Comparison of ENCODE assay signal across 24 cellular contexts in the genomic region with DNA sequence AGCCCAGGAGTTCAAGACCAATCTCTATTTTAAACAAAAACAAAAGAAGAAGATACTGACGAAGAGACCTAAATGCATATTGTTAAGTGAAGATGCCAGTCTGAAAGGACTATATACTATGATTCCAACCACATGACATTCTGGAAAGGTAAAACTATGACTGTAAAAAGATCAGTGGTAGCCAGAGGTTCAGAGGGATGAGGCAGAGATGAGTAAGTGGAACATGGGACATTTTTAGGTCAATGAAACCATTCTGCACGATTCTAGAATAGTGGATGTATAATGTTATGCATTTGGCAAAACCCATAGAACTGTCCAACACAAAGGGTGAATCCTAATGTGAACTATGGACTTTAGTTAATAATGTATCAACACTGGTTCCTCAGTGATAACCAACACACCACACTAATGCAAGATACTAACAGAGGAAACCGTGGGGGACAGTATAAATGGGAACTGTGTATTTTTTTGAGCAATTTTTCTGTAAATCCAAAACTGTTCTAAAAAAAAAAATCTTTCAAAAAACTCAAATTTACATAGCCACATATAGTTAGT. TPM values are rescaled to one million over a fixed set of nuclear protein-coding genes. Genes with fewer than 3 reads are reported as not detected.
DNase-seq lines count a peak whose midpoint lies in the region; ATAC-seq, FAIRE-seq and TF ChIP-seq lines count a peak whose summit lies in the region.
"Had no signal": no experiment of that assay in that cellular context is flagged by ENCODE, and none has a peak within 500 bp of the region (broad histone marks: within the 10 kb centered on the region; RNA-seq: fewer than 3 reads in every experiment).

No MANE protein-coding gene starts in this region.

- peak overlapping the region in 1 of 3 donors; percentile 58 for H3K27ac Mint-ChIP-seq in CD4-positive, CD25-positive, alpha-beta regulatory T cell
- peak overlapping the region; percentile 31 for H3K27ac Mint-ChIP-seq in activated T-helper 1 cell treated with anti-CD3 and anti-CD28 coated beads, Interleukin-12 subunit alpha, Interleukin-12 subunit beta, Interleukin-2, Interleukin-4 antibody, amounts not matched to agents 30 ng/mL and 10 ng/mL and 1 ng/mL, durations not matched to agents 14 hours and 24 hours and 36 hours
- H3K27ac Mint-ChIP-seq: activated CD4-positive, alpha-beta memory T cell treated with anti-CD3 and anti-CD28 coated beads for 36 hours; mesothelial cell of epicardium; WTC11 had no signal

- TF ChIP-seq CTCF in HepG2 (CRISPR knock-in tag; IDR thresholded peaks at IDR 0.05), result no peak

- H3K9me3 ChIP-seq in CD4-positive, CD25-positive, alpha-beta regulatory T cell (ENCODE audit: control insufficient read depth in 2 of 2, low read length in 2 of 2), result no peaks in the 10 kb centered on the region
- H3K9me3 ChIP-seq in HepG2 (ENCODE audit: low read length), result no peaks in the 10 kb centered on the region
- no peaks in the 10 kb centered on the region for H3K9me3 ChIP-seq in Karpas-422 (ENCODE audit: low read length)
- H3K9me3 ChIP-seq: body of pancreas, heart right ventricle, spleen, tibial artery had no signal

- peak overlapping the region in 1 of 4 donors; percentile 5 for H3K4me3 Mint-ChIP-seq in CD4-positive, CD25-positive, alpha-beta regulatory T cell
- no peak overlapping the region for H3K4me3 Mint-ChIP-seq in activated T-helper 1 cell treated with anti-CD3 and anti-CD28 coated beads, Interleukin-12 subunit alpha, Interleukin-12 subunit beta, Interleukin-2, Interleukin-4 antibody, amounts not matched to agents 30 ng/mL and 10 ng/mL and 1 ng/mL, durations not matched to agents 14 hours and 24 hours and 36 hours
- H3K4me3 Mint-ChIP-seq: activated CD4-positive, alpha-beta memory T cell treated with anti-CD3 and anti-CD28 coated beads for 36 hours; mesothelial cell of epicardium; WTC11 had no signal

- WGBS in HepG2 (ENCODE audit: low lambda C conversion rate), result 54% methylated on average over 3 of the region's 3 CpGs

- H2AFZ ChIP-seq in HepG2 (ENCODE audit: low read length) (no peak overlapping the region), Karpas-422 (ENCODE audit: low read length) (no peak overlapping the region)

- TF ChIP-seq RAD21 in HepG2 (CRISPR knock-in tag; IDR thresholded peaks at IDR 0.05), result no peak

- H3K4me2 ChIP-seq in HepG2 (ENCODE audit: low read depth, low read length) (no peak overlapping the region), Karpas-422 (ENCODE audit: low read depth, low read length, poor library complexity, severe bottlenecking) (no peak overlapping the region)

- peak overlapping the region; percentile 33 for H3K4me3 ChIP-seq in CD4-positive, CD25-positive, alpha-beta regulatory T cell (ENCODE audit: low read depth, low read length)
- H3K4me3 ChIP-seq in HepG2 (replicated peaks in 1 of 3; ENCODE audit: insufficient read depth in 1 of 3, low read depth in 2 of 3, low read length in 3 of 3) (no peak overlapping the region), Karpas-422 (ENCODE audit: low read length) (no peak overlapping the region)
- H3K4me3 ChIP-seq: body of pancreas, heart right ventricle, spleen, tibial artery had no signal

- TF ChIP-seq EP300 in HepG2 (IDR thresholded peaks at IDR 0.05; ENCODE audit: low read depth in 2 of 2, low read length in 2 of 2), result no peak
- no peak for TF ChIP-seq EP300 in HepG2 (CRISPR knock-in tag; IDR thresholded peaks at IDR 0.05; ENCODE audit: borderline replicate concordance)

- DNase-seq in CD4-positive, CD25-positive, alpha-beta regulatory T cell, result no peak
- peak; percentile 68 for DNase-seq in COLO829 (ENCODE audit: low spot score)
- no peak for DNase-seq in activated T-helper 1 cell treated with anti-CD3 and anti-CD28 coated beads, Interleukin-12 subunit alpha, Interleukin-12 subunit beta, Interleukin-2, Interleukin-4 antibody, amounts not matched to agents 30 ng/mL and 10 ng/mL and 1 ng/mL, durations not matched to agents 14 hours and 24 hours and 36 hours (ENCODE audit: low spot score)
- DNase-seq in HepG2 (ENCODE audit: low spot score), result peak; percentile 33
- DNase-seq in Karpas-422, result no peak
- DNase-seq: activated CD4-positive, alpha-beta memory T cell treated with anti-CD3 and anti-CD28 coated beads for 36 hours; body of pancreas; heart right ventricle; left colon; naive thymus-derived CD4-positive, alpha-beta T cell; NCI-H1436; NCI-H446 treated with DMSO at 0.1 percent for 48 hours; spleen; stimulated activated CD4-positive, alpha-beta T cell treated with anti-CD3 and anti-CD28 coated beads, Interleukin-4, amount 100 ng/mL, for 1 hour; stimulated activated naive CD4-positive, alpha-beta T cell treated with Interleukin-2 at 50 U/mL for 16 hours; tibial artery had no signal

- H3K9ac ChIP-seq in HepG2 (ENCODE audit: insufficient read depth, low read depth, low read length), result no peak overlapping the region
- no peak overlapping the region for H3K9ac ChIP-seq in Karpas-422 (ENCODE audit: low read length)

- FAIRE-seq in HepG2 (lab: Jason Lieb, UNC), result no peak
- FAIRE-seq: GM19239 had no signal

- POLR2A ChIA-PET in HepG2 (lab: Yijun Ruan, JAX), result interaction anchor here (0.7 kb wide), 1 partner anchor 9 kb away, joined by 3 read pairs; a partner anchor contains a TSS

- H3K9me2 ChIP-seq in Karpas-422 (replicated peaks; ENCODE audit: insufficient read depth, low read length), result no peaks in the 10 kb centered on the region

- H3K27ac ChIP-seq in CD4-positive, CD25-positive, alpha-beta regulatory T cell (ENCODE audit: insufficient read depth, low read length, poor library complexity, severe bottlenecking), result no peak overlapping the region
- H3K27ac ChIP-seq in HepG2 (ENCODE audit: extremely low read length, insufficient read depth, low read length), result no peak overlapping the region
- H3K27ac ChIP-seq in Karpas-422 (ENCODE audit: low read length), result no peak overlapping the region
- H3K27ac ChIP-seq: body of pancreas, C4-2B, epithelial cell of prostate, heart right ventricle, spleen, tibial artery had no signal

- intact Hi-C loops in activated T-helper 1 cell treated with anti-CD3 and anti-CD28 coated beads, Interleukin-12 subunit alpha, Interleukin-12 subunit beta, Interleukin-2, Interleukin-4 antibody, amounts not matched to agents 30 ng/mL and 10 ng/mL and 1 ng/mL, durations not matched to agents 14 hours and 24 hours and 36 hours (cut with micrococcal nuclease), result no loop called here
- intact Hi-C loops in HepG2 (cut with micrococcal nuclease; ENCODE audit: unreplicated experiment), result no loop called here

- H3K27me3 ChIP-seq in CD4-positive, CD25-positive, alpha-beta regulatory T cell (ENCODE audit: control insufficient read depth, insufficient read depth, low read length), result no peaks in the 10 kb centered on the region
- H3K27me3 ChIP-seq in HepG2 (ENCODE audit: control insufficient read depth in 1 of 2, insufficient read depth in 2 of 2, low read length in 2 of 2) (no peaks in the 10 kb centered on the region), Karpas-422 (ENCODE audit: low read length) (no peaks in the 10 kb centered on the region)
- H3K27me3 ChIP-seq: body of pancreas, heart right ventricle, spleen, tibial artery had no signal

- H3K79me2 ChIP-seq in HepG2 (ENCODE audit: insufficient read depth, low read length) (peaks cover 92% of the 10 kb centered on the region), Karpas-422 (ENCODE audit: low read length) (peaks cover 99% of the 10 kb centered on the region)

- no peak for ATAC-seq in CD4-positive, CD25-positive, alpha-beta regulatory T cell (ENCODE audit: low read depth in 2 of 2)
- ATAC-seq in HepG2 (peak; percentile 82), GM19463 (IDR thresholded peaks at IDR 0.05; ENCODE audit: unreplicated experiment) (no peak), GM18517 (IDR thresholded peaks at IDR 0.05; ENCODE audit: unreplicated experiment) (no peak)
- ATAC-seq: body of pancreas; heart right ventricle; left colon; naive thymus-derived CD4-positive, alpha-beta T cell; SK-N-SH treated with all-trans-retinoic acid at 6 μM for 48 hours; WTC11 had no signal

- H3K36me3 ChIP-seq in CD4-positive, CD25-positive, alpha-beta regulatory T cell (ENCODE audit: control insufficient read depth, insufficient read depth, low read length), result peaks cover 2% of the 10 kb centered on the region
- H3K36me3 ChIP-seq in HepG2 (replicated peaks in 1 of 2; ENCODE audit: control insufficient read depth in 1 of 2, insufficient read depth in 2 of 2, low read length in 2 of 2), result peaks cover 1 to 12% of the 10 kb centered on the region in 2 experiments; a peak in 2 of 5 replicates
- H3K36me3 ChIP-seq in Karpas-422 (ENCODE audit: insufficient read depth, low read length), result peaks cover 4% of the 10 kb centered on the region; the same call in 1 of the 2 replicates
- H3K36me3 ChIP-seq: heart right ventricle, tibial artery had no signal

- peaks cover 18% of the 10 kb centered on the region for H3K36me3 Mint-ChIP-seq in CD4-positive, CD25-positive, alpha-beta regulatory T cell
- H3K36me3 Mint-ChIP-seq in activated T-helper 1 cell treated with anti-CD3 and anti-CD28 coated beads, Interleukin-12 subunit alpha, Interleukin-12 subunit beta, Interleukin-2, Interleukin-4 antibody, amounts not matched to agents 30 ng/mL and 10 ng/mL and 1 ng/mL, durations not matched to agents 14 hours and 24 hours and 36 hours (ENCODE audit: low read depth), result peaks cover 29% of the 10 kb centered on the region

- TF ChIP-seq POLR2A in HepG2 (IDR thresholded peaks at IDR 0.05; ENCODE audit: insufficient read depth in 1 of 2, low read depth in 2 of 2, low read length in 2 of 2), result no peak

- peaks cover 28% of the 10 kb centered on the region for H3K4me1 ChIP-seq in CD4-positive, CD25-positive, alpha-beta regulatory T cell (ENCODE audit: control insufficient read depth, insufficient read depth, low read length, poor library complexity, severe bottlenecking)
- H3K4me1 ChIP-seq in HepG2 (ENCODE audit: insufficient read depth, low read length) (peaks cover 40% of the 10 kb centered on the region), Karpas-422 (ENCODE audit: low read length) (peaks cover 28% of the 10 kb centered on the region)

- no peaks in the 10 kb centered on the region for H3K27me3 Mint-ChIP-seq in CD4-positive, CD25-positive, alpha-beta regulatory T cell
- no peaks in the 10 kb centered on the region for H3K27me3 Mint-ChIP-seq in activated T-helper 1 cell treated with anti-CD3 and anti-CD28 coated beads, Interleukin-12 subunit alpha, Interleukin-12 subunit beta, Interleukin-2, Interleukin-4 antibody, amounts not matched to agents 30 ng/mL and 10 ng/mL and 1 ng/mL, durations not matched to agents 14 hours and 24 hours and 36 hours (ENCODE audit: insufficient read depth)
- H3K27me3 Mint-ChIP-seq: activated CD4-positive, alpha-beta memory T cell treated with anti-CD3 and anti-CD28 coated beads for 36 hours; naive thymus-derived CD4-positive, alpha-beta T cell had no signal

- H4K20me1 ChIP-seq in HepG2 (ENCODE audit: insufficient read depth, low read length) (peaks cover 51% of the 10 kb centered on the region), Karpas-422 (ENCODE audit: insufficient read depth, low read depth, low read length) (peaks cover 20% of the 10 kb centered on the region)

- H3K4me1 Mint-ChIP-seq in CD4-positive, CD25-positive, alpha-beta regulatory T cell, result peaks cover 42 to 75% (median 54%) of the 10 kb centered on the region in 4 donors
- H3K4me1 Mint-ChIP-seq in activated T-helper 1 cell treated with anti-CD3 and anti-CD28 coated beads, Interleukin-12 subunit alpha, Interleukin-12 subunit beta, Interleukin-2, Interleukin-4 antibody, amounts not matched to agents 30 ng/mL and 10 ng/mL and 1 ng/mL, durations not matched to agents 14 hours and 24 hours and 36 hours (ENCODE audit: low read depth), result peaks cover 50% of the 10 kb centered on the region

- CTCF ChIA-PET in HepG2 (lab: Yijun Ruan, JAX; ENCODE audit: low intra/inter-chr PET ratio, low total read pairs), result no interaction called here

- in situ Hi-C loops in HepG2 (cut with HindIII; ENCODE audit: extremely low pct_ligation_motif_present, low pct_unique_long_range_greater_than_20kb), result no loop called here

- no peaks in the 10 kb centered on the region for H3K9me3 Mint-ChIP-seq in CD4-positive, CD25-positive, alpha-beta regulatory T cell
- no peaks in the 10 kb centered on the region for H3K9me3 Mint-ChIP-seq in activated T-helper 1 cell treated with anti-CD3 and anti-CD28 coated beads, Interleukin-12 subunit alpha, Interleukin-12 subunit beta, Interleukin-2, Interleukin-4 antibody, amounts not matched to agents 30 ng/mL and 10 ng/mL and 1 ng/mL, durations not matched to agents 14 hours and 24 hours and 36 hours
- H3K9me3 Mint-ChIP-seq: activated CD4-positive, alpha-beta memory T cell treated with anti-CD3 and anti-CD28 coated beads for 36 hours; WTC11 had no signal

- BruUV-seq in HepG2 (replicated peaks; lab: Mats Ljungman, UMichigan), result no TSS peak

RNA-seq across cellular contexts. Expression of a gene that starts 8.2 kb away (rescaled TPM):
- 54.7 TPM for total RNA-seq in CD4-positive, CD25-positive, alpha-beta regulatory T cell
- polyA plus RNA-seq in CD4-positive, CD25-positive, alpha-beta regulatory T cell, result 1 to 10 TPM; 2.8 to 6.1 (median 5.0) TPM
- total RNA-seq in activated T-helper 1 cell treated with anti-CD3 and anti-CD28 coated beads, Interleukin-12 subunit alpha, Interleukin-12 subunit beta, Interleukin-2, Interleukin-4 antibody, amounts not matched to agents 30 ng/mL and 10 ng/mL and 1 ng/mL, durations not matched to agents 14 hours and 24 hours and 36 hours, result 47.1 and 49.5 TPM in 2 replicates
- 19.6 and 24.4 TPM in 2 replicates for total RNA-seq in HepG2 (2016; rRNA removed; fragmentation: Illumina TruSeq; extraction: Trizol)
- 6.7 and 7.2 TPM in 2 replicates for total RNA-seq in HepG2 (2016; cell fraction: cytosol; rRNA removed; fragmentation: Illumina TruSeq; extraction: Trizol; ENCODE audit: low read depth)
- total RNA-seq in HepG2 (2016; cell fraction: insoluble cytoplasmic fraction; rRNA removed; fragmentation: Illumina TruSeq; extraction: Trizol), result 18.3 and 27.5 TPM in 2 replicates
- total RNA-seq in HepG2 (2016; cell fraction: membrane; rRNA removed; fragmentation: Illumina TruSeq; extraction: Trizol), result 11.2 and 12.6 TPM in 2 replicates
- total RNA-seq in HepG2 (2016; cell fraction: nucleus; rRNA removed; fragmentation: Illumina TruSeq; extraction: Trizol), result 21.3 and 26.1 TPM in 2 replicates
- polyA plus RNA-seq in HepG2 (2011; rRNA removed), result 8.5 and 11.2 TPM in 2 replicates
- polyA plus RNA-seq in HepG2 (2011; cell fraction: cytosol; rRNA removed), result 5.1 and 6.3 TPM in 2 replicates
- 7.4 and 7.9 TPM in 2 replicates for polyA plus RNA-seq in HepG2 (2011; cell fraction: nucleus; rRNA removed)
- 2.5 and 2.9 TPM in 2 replicates for polyA plus RNA-seq in HepG2 (2012)
- 0.45 and 0.52 TPM in 2 replicates for polyA plus RNA-seq in HepG2 (2016; cell fraction: cytosol; fragmentation: Illumina TruSeq; extraction: Trizol; ENCODE audit: low read depth)
- polyA plus RNA-seq in HepG2 (2016; cell fraction: insoluble cytoplasmic fraction; fragmentation: Illumina TruSeq; extraction: Trizol; ENCODE audit: low read depth), result 9.6 and 9.9 TPM in 2 replicates
- polyA plus RNA-seq in HepG2 (2016; cell fraction: membrane; fragmentation: Illumina TruSeq; extraction: Trizol; ENCODE audit: low read depth), result 1.7 and 1.9 TPM in 2 replicates
- 12.3 and 12.8 TPM in 2 replicates for polyA plus RNA-seq in HepG2 (2016; cell fraction: nucleus; fragmentation: Illumina TruSeq; extraction: Trizol; ENCODE audit: insufficient read depth, low read depth)
- 45.1 and 87.7 TPM in 2 replicates for polyA minus RNA-seq in HepG2 (2011; rRNA and poly(A)+ RNA removed; ENCODE audit: low replicate concordance)
- polyA minus RNA-seq in HepG2 (2011; cell fraction: cytosol; rRNA and poly(A)+ RNA removed), result 29.5 and 31.7 TPM in 2 replicates
- polyA minus RNA-seq in HepG2 (2011; cell fraction: nucleus; rRNA and poly(A)+ RNA removed), result 42.6 and 69.6 TPM in 2 replicates
- 13.2 and 52.9 TPM in 2 replicates for total RNA-seq in Karpas-422 (2014; rRNA removed; shearing (Covaris generic); ENCODE audit: low replicate concordance)

Comparison
In these comparisons a context has a peak if more than half of its experiments do, and no peak if none do; other contexts are left out.
1. DNase-seq: peak in COLO829 (single experiment) and HepG2 (single experiment); none in CD4-positive, CD25-positive, alpha-beta regulatory T cell (0 of 3), activated T-helper 1 cell treated with anti-CD3 and anti-CD28 coated beads, Interleukin-12 subunit alpha, Interleukin-12 subunit beta, Interleukin-2, Interleukin-4 antibody, amounts not matched to agents 30 ng/mL and 10 ng/mL and 1 ng/mL, durations not matched to agents 14 hours and 24 hours and 36 hours (single experiment) and Karpas-422 (single experiment).